20 cellular contexts compared by ENCODE assay signal in the genomic region with DNA sequence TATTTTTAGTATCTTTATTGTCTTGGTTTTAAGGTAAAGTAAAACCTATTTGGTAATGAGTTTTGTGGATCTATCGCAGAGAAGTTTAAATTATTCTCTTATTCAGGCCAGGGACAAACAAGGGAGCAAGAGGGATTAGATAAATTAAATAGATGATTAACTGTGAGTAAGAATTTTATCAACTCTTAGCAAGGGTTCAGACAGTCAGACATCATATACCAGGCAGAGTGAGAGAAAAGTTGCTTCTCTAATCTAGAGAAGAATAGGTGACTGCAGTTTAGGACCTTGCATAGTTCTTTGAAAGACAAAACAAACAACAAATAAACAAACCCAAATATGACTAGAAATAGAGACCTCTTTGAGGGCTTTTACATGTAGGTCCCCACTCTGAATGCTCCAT.
DNase-seq lines count a peak whose midpoint lies in the region; ATAC-seq and TF ChIP-seq lines count a peak whose summit lies in the region.
"Had no signal": no experiment of that assay in that cellular context is flagged by ENCODE, and none has a peak within 500 bp of the region (broad histone marks: within the 10 kb centered on the region; RNA-seq: fewer than 3 reads in every experiment).

No MANE protein-coding gene starts in this region.

- no peak overlapping the region for H3K4me3 ChIP-seq in GM23248
- no peak overlapping the region; the same call in 1 of the 2 replicates for H3K4me3 ChIP-seq in PC-3 (ENCODE audit: low read length)
- no peak overlapping the region for H3K4me3 ChIP-seq in skeletal muscle satellite cell (ENCODE audit: low read length)
- H3K4me3 ChIP-seq: PC-9, SK-N-MC had no signal

- no peaks in the 10 kb centered on the region for H3K4me1 ChIP-seq in GM23248 (ENCODE audit: insufficient read depth)
- H3K4me1 ChIP-seq in PC-3 (ENCODE audit: insufficient read depth, low read length), result peaks cover 11% of the 10 kb centered on the region; the same call in 1 of the 2 replicates
- H3K4me1 ChIP-seq in skeletal muscle satellite cell (ENCODE audit: control insufficient read depth, insufficient read depth, low read length), result peaks cover 18% of the 10 kb centered on the region

- in situ Hi-C loops in GM23248 (cut with MboI), result no loop called here

- H2AFZ ChIP-seq in GM23248 (no peak overlapping the region), PC-3 (ENCODE audit: low read length) (no peak overlapping the region)
- H2AFZ ChIP-seq: PC-9 had no signal

- H3K79me2 ChIP-seq in GM23248 (ENCODE audit: insufficient read depth), result no peaks in the 10 kb centered on the region
- no peaks in the 10 kb centered on the region for H3K79me2 ChIP-seq in PC-3 (ENCODE audit: low read length)

- intact Hi-C loops in PC-3 (cut with micrococcal nuclease), result no loop called here

- H3K9ac ChIP-seq in GM23248, result no peak overlapping the region
- H3K9ac ChIP-seq in PC-3 (ENCODE audit: low read length), result no peak overlapping the region
- peak overlapping the region; percentile 44 for H3K9ac ChIP-seq in skeletal muscle satellite cell (ENCODE audit: low read depth, low read length)

- CTCF ChIA-PET in PC-3 (lab: Charles Lee), result no interaction called here

- TF ChIP-seq CTCF in PC-3 (conservative IDR thresholded peaks at IDR 0.05; ENCODE audit: low read depth, low read length), result no peak

- no peak overlapping the region for H3K27ac ChIP-seq in GM23248
- peak overlapping the region; percentile 62 for H3K27ac ChIP-seq in PC-3 (ENCODE audit: low read length)
- H3K27ac ChIP-seq in epithelial cell of prostate, result peak overlapping the region; percentile 44
- H3K27ac ChIP-seq: PC-9, SK-N-MC had no signal

- 64 to 71% methylated on average over 1 of the region's 1 CpG for WGBS in GM23248 (ENCODE audit: low coverage in 1 of 2, low lambda C conversion rate in 2 of 2, missing lambda C conversion rate in 2 of 2), 2 experiments

- DNase-seq in GM23248, result no peak
- peak; percentile 25 for DNase-seq in PC-3
- no peak for DNase-seq in epithelial cell of prostate (ENCODE audit: low read depth, low spot score)
- no peak for DNase-seq in T-helper 2 cell
- no peak for DNase-seq in NCI-H2196 treated with DMSO at 0.1 percent for 48 hours (lab: John Stamatoyannopoulos, UW; ENCODE audit: unreplicated experiment)
- DNase-seq: Calu3; DMS79 treated with DMSO at 0.1 percent for 48 hours; NCI-H1092 treated with DMSO at 0.1 percent for 48 hours; NCI-H1436; NCI-H187 treated with DMSO at 0.1 percent for 48 hours; NCI-H2171 treated with DMSO at 0.1 percent for 48 hours; NCI-H524; NCI-H774; NK-92 treated with Interleukin-12 subunit alpha and Interleukin-12 subunit beta, amount 100 ng/mL, for 24 hours; PC-9; Right ventricle myocardium superior had no signal

- H3K4me2 ChIP-seq in GM23248 (ENCODE audit: unreplicated experiment) (peak overlapping the region; percentile 17), PC-3 (ENCODE audit: low read length) (peak overlapping the region; percentile 66), skeletal muscle satellite cell (ENCODE audit: low read length) (peak overlapping the region; percentile 0)
- H3K4me2 ChIP-seq: PC-9 had no signal

- BruUV-seq in PC-3 (replicated peaks; lab: Mats Ljungman, UMichigan), result no TSS peak

- H3K27me3 ChIP-seq in GM23248 (replicated peaks; ENCODE audit: insufficient read depth) (no peaks in the 10 kb centered on the region), PC-3 (ENCODE audit: low read length) (no peaks in the 10 kb centered on the region), skeletal muscle satellite cell (ENCODE audit: control insufficient read depth, insufficient read depth, low read length) (no peaks in the 10 kb centered on the region)

- POLR2A ChIA-PET in PC-3 (lab: Charles Lee; ENCODE audit: unreplicated experiment), result no interaction called here

- H4K20me1 ChIP-seq in GM23248 (ENCODE audit: insufficient read depth) (no peaks in the 10 kb centered on the region), PC-3 (ENCODE audit: low read length) (no peaks in the 10 kb centered on the region)

- H3K36me3 ChIP-seq in GM23248 (ENCODE audit: low read depth) (no peaks in the 10 kb centered on the region), PC-3 (ENCODE audit: low read depth, low read length) (no peaks in the 10 kb centered on the region), skeletal muscle satellite cell (ENCODE audit: insufficient read depth, low read length) (no peaks in the 10 kb centered on the region)

- no peaks in the 10 kb centered on the region for H3K9me3 ChIP-seq in GM23248 (ENCODE audit: low read depth)
- no peaks in the 10 kb centered on the region for H3K9me3 ChIP-seq in PC-3 (ENCODE audit: low read length)
- H3K9me3 ChIP-seq in skeletal muscle satellite cell (replicated peaks; ENCODE audit: low read length), result no peaks in the 10 kb centered on the region

- H3K9me2 ChIP-seq in GM23248 (ENCODE audit: insufficient read depth), result no peaks in the 10 kb centered on the region
- H3K9me2 ChIP-seq in PC-3 (replicated peaks; ENCODE audit: low read length), result no peaks in the 10 kb centered on the region

- ATAC-seq in PC-3 (no peak), GM19467 (IDR thresholded peaks at IDR 0.05; ENCODE audit: unreplicated experiment) (no peak)
- ATAC-seq: HCT116 had no signal

- H3F3A ChIP-seq in GM23248 (ENCODE audit: insufficient read depth) (0 out of 2 replicates have a peak, but pooled peaks cover 5% of the 10 kb centered on the region), PC-3 (ENCODE audit: low read length, unreplicated experiment) (peaks cover 6% of the 10 kb centered on the region)

Comparison
In these comparisons a context has a peak if more than half of its experiments do, and no peak if none do; other contexts are left out.
1. H3K4me2 ChIP-seq: peak in every context shown above with its lines; median percentile 66 in PC-3; 17 in GM23248; 0 in skeletal muscle satellite cell.